ENCODE assay signal across 8 cellular contexts in the genomic region with DNA sequence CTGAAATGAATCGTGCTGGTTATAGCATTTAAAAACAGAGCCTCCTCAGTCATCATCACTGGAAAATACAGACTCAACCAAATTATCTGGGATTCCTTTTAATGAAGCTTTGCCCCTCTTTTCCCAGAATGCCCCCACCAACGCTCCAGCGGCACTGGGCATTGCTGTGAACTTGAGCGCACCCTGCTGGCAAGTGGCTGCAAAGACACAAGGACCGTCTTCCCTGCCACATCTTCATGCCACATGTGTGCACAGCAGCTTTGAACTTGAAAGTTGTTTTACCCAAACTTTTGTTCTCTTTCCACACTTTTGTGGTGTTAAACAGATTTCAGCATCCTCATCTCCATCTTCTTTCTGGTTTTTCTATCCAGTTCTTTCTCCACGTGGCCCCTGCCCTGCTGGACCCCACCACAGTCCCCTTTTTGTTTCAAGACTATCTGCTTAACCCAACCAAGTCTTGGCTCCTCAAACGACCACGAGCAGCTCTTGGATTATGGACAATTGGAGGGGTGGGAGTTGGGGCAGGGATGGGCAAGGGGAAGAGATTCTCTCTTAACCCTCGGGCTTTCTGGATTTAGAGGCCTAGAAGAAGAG. TPM values are rescaled to one million over a fixed set of nuclear protein-coding genes. Genes with fewer than 3 reads are reported as not detected.
DNase-seq lines count a peak whose midpoint lies in the region; ATAC-seq and TF ChIP-seq lines count a peak whose summit lies in the region.

No MANE protein-coding gene starts in this region.

- intact Hi-C loops in esophagus squamous epithelium (cut with DNase I): loop anchor here (5.0 kb wide), 2 partner anchors 112 to 222 kb away; no protein-coding TSS in a partner anchor

- H3K4me3 Mint-ChIP-seq in activated CD8-positive, alpha-beta memory T cell treated with anti-CD3 and anti-CD28 coated beads, Interleukin-2, amount 10 ng/mL, durations not matched to agents 7 days and 5 days: no peak overlapping the region

- no peak overlapping the region for H3K27ac Mint-ChIP-seq in activated CD8-positive, alpha-beta memory T cell treated with anti-CD3 and anti-CD28 coated beads, Interleukin-2, amount 10 ng/mL, durations not matched to agents 7 days and 5 days

- CTCF ChIA-PET in activated CD8-positive, alpha-beta memory T cell treated with anti-CD3 and anti-CD28 coated beads, Interleukin-2, amount 10 ng/mL, durations not matched to agents 7 days and 5 days (lab: Charles Lee): interaction anchor here (0.7 to 4.9 kb wide), 13 partner anchors 8 to 366 kb away, joined by 3 to 40 read pairs (median 4); no protein-coding TSS in a partner anchor

- peaks cover 0 to 72% (median 0%) of the 10 kb centered on the region in 4 donors for H3K27me3 ChIP-seq in esophagus squamous epithelium
- H3K27me3 ChIP-seq in neutrophil: peaks cover 95% of the 10 kb centered on the region

- no peaks in the 10 kb centered on the region for H3K36me3 ChIP-seq in esophagus squamous epithelium
- no peaks in the 10 kb centered on the region for H3K36me3 ChIP-seq in neutrophil

- H3K27ac ChIP-seq in esophagus squamous epithelium (no peak overlapping the region), neutrophil (no peak overlapping the region)

- H3K4me1 ChIP-seq in esophagus squamous epithelium (peaks cover 0 to 13% (median 11%) of the 10 kb centered on the region in 3 donors), neutrophil (ENCODE audit: control insufficient read depth in 1 of 2, insufficient read depth in 1 of 2, low read depth in 1 of 2, low read length in 1 of 2) (no peaks in the 10 kb centered on the region)

- H3K9me3 Mint-ChIP-seq in activated CD8-positive, alpha-beta memory T cell treated with anti-CD3 and anti-CD28 coated beads, Interleukin-2, amount 10 ng/mL, durations not matched to agents 7 days and 5 days (ENCODE audit: low read depth): no peaks in the 10 kb centered on the region

- ATAC-seq in activated CD8-positive, alpha-beta memory T cell treated with anti-CD3 and anti-CD28 coated beads, Interleukin-2, amount 10 ng/mL, durations not matched to agents 7 days and 5 days: peak; percentile 36
- ATAC-seq in GM21825 (IDR thresholded peaks at IDR 0.05; ENCODE audit: unreplicated experiment): no peak

- DNase-seq in NK-92 treated with Interleukin-12 subunit alpha and Interleukin-12 subunit beta, amount 100 ng/mL, for 24 hours (lab: John Stamatoyannopoulos, UW): peak; percentile 13
- DNase-seq in NK-92 (lab: John Stamatoyannopoulos, UW; ENCODE audit: unreplicated experiment): no peak
- DNase-seq in HFF-Myc (ENCODE audit: extremely low read depth, low read depth): peak; percentile 27
- peak; percentile 43 for DNase-seq in NCI-H345 (lab: John Stamatoyannopoulos, UW)
- peak; percentile 65 for DNase-seq in activated CD8-positive, alpha-beta memory T cell treated with anti-CD3 and anti-CD28 coated beads, Interleukin-2, amount 10 ng/mL, durations not matched to agents 7 days and 5 days
- DNase-seq in esophagus squamous epithelium (lab: John Stamatoyannopoulos, UW): no peak

- no peak for TF ChIP-seq POLR2A in esophagus squamous epithelium (IDR thresholded peaks at IDR 0.05)

- no peaks in the 10 kb centered on the region for H3K4me1 Mint-ChIP-seq in activated CD8-positive, alpha-beta memory T cell treated with anti-CD3 and anti-CD28 coated beads, Interleukin-2, amount 10 ng/mL, durations not matched to agents 7 days and 5 days

- H3K36me3 Mint-ChIP-seq in activated CD8-positive, alpha-beta memory T cell treated with anti-CD3 and anti-CD28 coated beads, Interleukin-2, amount 10 ng/mL, durations not matched to agents 7 days and 5 days: no peaks in the 10 kb centered on the region

- TF ChIP-seq CTCF in HFF-Myc (IDR thresholded peaks at IDR 0.05; ENCODE audit: low read depth, low read length, missing control alignments): peak; percentile 86
- TF ChIP-seq CTCF in esophagus squamous epithelium (IDR thresholded peaks at IDR 0.05): peak; percentile 48 to 87 (median 76)
- peak; percentile 38 for TF ChIP-seq CTCF in neutrophil (IDR thresholded peaks at IDR 0.05)

- H3K27me3 Mint-ChIP-seq in activated CD8-positive, alpha-beta memory T cell treated with anti-CD3 and anti-CD28 coated beads, Interleukin-2, amount 10 ng/mL, durations not matched to agents 7 days and 5 days: peaks cover 88% of the 10 kb centered on the region

- H3K4me3 ChIP-seq in HFF-Myc (replicated peaks; ENCODE audit: low read depth, low read length) (no peak overlapping the region), esophagus squamous epithelium (no peak overlapping the region), neutrophil (ENCODE audit: low read depth in 1 of 2, low read length in 1 of 2) (no peak overlapping the region)

- WGBS in esophagus squamous epithelium, 2 donors: 21 to 25% methylated on average over 7 to 8 of the region's 9 CpGs

- H3K9me3 ChIP-seq in esophagus squamous epithelium (no peaks in the 10 kb centered on the region), neutrophil (no peaks in the 10 kb centered on the region)

RNA-seq across cellular contexts. Expression of gene LMX1A, which starts 12.8 kb away (rescaled TPM):
- total RNA-seq in activated CD8-positive, alpha-beta memory T cell treated with anti-CD3 and anti-CD28 coated beads, Interleukin-2, amount 10 ng/mL, durations not matched to agents 7 days and 5 days: not detected
- under 1 TPM in 3 of 4 donors, not detected in 1; 0.18 to 0.67 (median 0.38) TPM for total RNA-seq in esophagus squamous epithelium

Comparison
In these comparisons a context has a peak if more than half of its experiments do, and no peak if none do; other contexts are left out.
1. DNase-seq: peak in NK-92 treated with Interleukin-12 subunit alpha and Interleukin-12 subunit beta, amount 100 ng/mL, for 24 hours (single experiment), HFF-Myc (single experiment), NCI-H345 (single experiment) and activated CD8-positive, alpha-beta memory T cell treated with anti-CD3 and anti-CD28 coated beads, Interleukin-2, amount 10 ng/mL, durations not matched to agents 7 days and 5 days (single experiment); none in NK-92 (single experiment) and esophagus squamous epithelium (single experiment).
2. Peak in every context shown above with its lines, with median percentiles within 50 percentile points of each other: CTCF ChIP-seq.